ENCODE assay signal across 8 cellular contexts in genomic region chr4:71270901-71271300, GRCh38.
A peak's percentile ranks its signal among the peaks of the same experiment; 100 is the strongest.
DNase-seq lines count a peak whose midpoint lies in the region; ATAC-seq, FAIRE-seq and TF ChIP-seq lines count a peak whose summit lies in the region.

No MANE protein-coding gene starts in this region.

- H3K27me3 Mint-ChIP-seq in T-helper 17 cell = peaks cover 16% of the 10 kb centered on the region

- H3K4me1 Mint-ChIP-seq in T-helper 17 cell = peaks cover 14% of the 10 kb centered on the region

- no peak overlapping the region for H3K4me3 Mint-ChIP-seq in T-helper 17 cell

- peaks cover 3% of the 10 kb centered on the region for H3K36me3 Mint-ChIP-seq in T-helper 17 cell (ENCODE audit: low read depth)

- TF ChIP-seq POLR2A in GM12891 (IDR thresholded peaks at IDR 0.05; ENCODE audit: low read depth, low read length) = no peak

- peak; percentile 1 to 9 (median 8) for DNase-seq in stimulated activated CD4-positive, alpha-beta T cell treated with anti-CD3 and anti-CD28 coated beads, Interleukin-12 subunit alpha, Interleukin-12 subunit beta, amount 100 ng/mL, for 48 hours (ENCODE audit: low read depth in 2 of 3, low spot score in 1 of 3)
- no peak for DNase-seq in stimulated activated CD4-positive, alpha-beta T cell treated with anti-CD3 and anti-CD28 coated beads, Interleukin-12 subunit alpha, Interleukin-12 subunit beta, amount 100 ng/mL, for 4 hours
- DNase-seq in SK-MEL-5 (ENCODE audit: low read depth, low spot score) = peak; percentile 60
- DNase-seq in iris pigment epithelial cell (ENCODE audit: low read depth) = peak; percentile 35
- DNase-seq in T-helper 17 cell = no peak
- DNase-seq in GM12891 (ENCODE audit: insufficient read length, low spot score) = no peak

- in situ Hi-C loops in SK-MEL-5 (cut with HindIII; ENCODE audit: low pct_unique_long_range_greater_than_20kb, low sequenced_read_pairs) = no loop called here

- H3K27ac Mint-ChIP-seq in T-helper 17 cell = no peak overlapping the region

- H3K9me3 ChIP-seq in T-helper 17 cell (ENCODE audit: control insufficient read depth, low read length, poor library complexity, severe bottlenecking) = no peaks in the 10 kb centered on the region

- no peak for FAIRE-seq in GM12891 (lab: Jason Lieb, UNC)

- ATAC-seq in HG02763 (IDR thresholded peaks at IDR 0.05; ENCODE audit: unreplicated experiment) (peak; percentile 49), T-helper 17 cell (no peak), GM21723 (IDR thresholded peaks at IDR 0.05; ENCODE audit: unreplicated experiment) (no peak)

TF ChIP-seq in GM12891, 5 proteins besides CTCF, POLR2A, EP300 and RAD21:
- no peak for TF ChIP-seq SPI1 (IDR thresholded peaks at IDR 0.05; ENCODE audit: low read depth, low read length)
- no peak for TF ChIP-seq POLR2AphosphoS5 (IDR thresholded peaks at IDR 0.05; ENCODE audit: low read depth, low read length)
- TF ChIP-seq PAX5 (IDR thresholded peaks at IDR 0.05; ENCODE audit: insufficient read depth, low read length, severe bottlenecking) = no peak
- no peak for TF ChIP-seq POU2F2 (IDR thresholded peaks at IDR 0.05; ENCODE audit: low read depth, low read length)
- no peak for TF ChIP-seq TAF1 (IDR thresholded peaks at IDR 0.05; ENCODE audit: low read depth, low read length)

Comparison
In these comparisons a context has a peak if more than half of its experiments do, and no peak if none do; other contexts are left out.
1. DNase-seq: peak in stimulated activated CD4-positive, alpha-beta T cell treated with anti-CD3 and anti-CD28 coated beads, Interleukin-12 subunit alpha, Interleukin-12 subunit beta, amount 100 ng/mL, for 48 hours (3 of 3), SK-MEL-5 (single experiment) and iris pigment epithelial cell (single experiment); none in stimulated activated CD4-positive, alpha-beta T cell treated with anti-CD3 and anti-CD28 coated beads, Interleukin-12 subunit alpha, Interleukin-12 subunit beta, amount 100 ng/mL, for 4 hours (single experiment), T-helper 17 cell (0 of 3) and GM12891 (single experiment).